In the genomic region with DNA sequence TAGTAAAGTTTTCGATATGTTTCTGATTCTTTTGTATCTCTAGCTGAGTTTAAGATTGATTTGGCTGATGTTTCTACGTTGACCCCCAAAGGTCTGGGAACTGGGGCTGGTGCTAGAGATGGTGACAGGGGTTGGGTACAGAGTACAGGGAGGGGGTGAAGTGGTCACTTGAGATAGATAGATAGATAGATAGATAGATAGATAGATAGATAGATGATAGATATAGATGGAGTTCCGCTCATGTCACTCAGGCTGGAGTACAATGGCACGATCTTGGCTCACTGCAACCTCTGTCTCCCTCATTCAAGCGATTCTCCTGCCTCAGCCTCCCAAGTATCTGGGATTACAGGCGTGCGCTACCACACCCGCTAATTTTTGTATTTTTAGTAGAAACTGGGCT, we compare ENCODE assay signal across 16 cellular contexts. TPM values are rescaled to one million over a fixed set of nuclear protein-coding genes. Genes with fewer than 3 reads are reported as not detected.
A peak's percentile ranks its signal among the peaks of the same experiment; 100 is the strongest.
DNase-seq lines count a peak whose midpoint lies in the region; ATAC-seq, FAIRE-seq and TF ChIP-seq lines count a peak whose summit lies in the region.
"Had no signal": no experiment of that assay in that cellular context is flagged by ENCODE, and none has a peak within 500 bp of the region (broad histone marks: within the 10 kb centered on the region; RNA-seq: fewer than 3 reads in every experiment).

No MANE protein-coding gene starts in this region.

- no peak for ATAC-seq in CD4-positive, alpha-beta T cell (ENCODE audit: poor library complexity)
- no peak for ATAC-seq in GM18520 (IDR thresholded peaks at IDR 0.05; ENCODE audit: unreplicated experiment)
- ATAC-seq: left ventricle myocardium superior had no signal

- no peaks in the 10 kb centered on the region for H3K27me3 Mint-ChIP-seq in CD4-positive, alpha-beta T cell
- H3K27me3 Mint-ChIP-seq in brain (peaks cover 19% of the 10 kb centered on the region), osteocyte (ENCODE audit: unreplicated experiment) (no peaks in the 10 kb centered on the region)

- no peak overlapping the region for H3K4me2 ChIP-seq in Karpas-422 (ENCODE audit: low read depth, low read length, poor library complexity, severe bottlenecking)

- H2AFZ ChIP-seq in Karpas-422 (ENCODE audit: low read length): no peak overlapping the region

- no peak for FAIRE-seq in frontal cortex (lab: Jason Lieb, UNC)

- POLR2A ChIA-PET in CD4-positive, alpha-beta T cell (lab: Charles Lee): interaction anchor here (1.2 kb wide), 1 partner anchor 38 kb away, joined by 4 read pairs; no protein-coding TSS in a partner anchor

- CTCF ChIA-PET in CD4-positive, alpha-beta T cell (lab: Charles Lee): no interaction called here

- no peaks in the 10 kb centered on the region for H3K27me3 ChIP-seq in CD4-positive, alpha-beta T cell (ENCODE audit: control insufficient read depth, insufficient read depth, low read length)
- H3K27me3 ChIP-seq in Karpas-422 (ENCODE audit: low read length): no peaks in the 10 kb centered on the region
- H3K27me3 ChIP-seq in HAP-1 (ENCODE audit: low read depth): no peaks in the 10 kb centered on the region
- H3K27me3 ChIP-seq: ascending aorta had no signal

- peak overlapping the region; percentile 99 for H3K27ac Mint-ChIP-seq in CD4-positive, alpha-beta T cell
- H3K27ac Mint-ChIP-seq in brain: peak overlapping the region; percentile 48 to 99 (median 97)
- peak overlapping the region; percentile 94 for H3K27ac Mint-ChIP-seq in osteocyte (ENCODE audit: unreplicated experiment)

- H4K20me1 ChIP-seq in Karpas-422 (ENCODE audit: insufficient read depth, low read depth, low read length): no peaks in the 10 kb centered on the region

- H3K4me3 ChIP-seq in Karpas-422 (ENCODE audit: low read length) (no peak overlapping the region), HAP-1 (no peak overlapping the region)

- H3K9me3 Mint-ChIP-seq in CD4-positive, alpha-beta T cell: no peaks in the 10 kb centered on the region
- H3K9me3 Mint-ChIP-seq in brain (peaks cover 0 to 3% (median 0%) of the 10 kb centered on the region in 5 experiments), osteocyte (ENCODE audit: unreplicated experiment) (no peaks in the 10 kb centered on the region)

- intact Hi-C loops in CD4-positive, alpha-beta T cell (cut with DNase I, micrococcal nuclease): loop anchor here in 1 of 2 experiments (5.0 kb wide), 1 partner anchor 284 kb away; a partner anchor contains a TSS

- TF ChIP-seq CTCF in CD4-positive, alpha-beta T cell (IDR thresholded peaks at IDR 0.05): no peak
- no peak for TF ChIP-seq CTCF in brain (conservative IDR thresholded peaks at IDR 0.05)
- TF ChIP-seq CTCF in osteocyte (IDR thresholded peaks at IDR 0.05): no peak

- in situ Hi-C loops in HAP-1 (cut with MboI; ENCODE audit: low sequenced_read_pairs): no loop called here

- H3K9ac ChIP-seq in Karpas-422 (ENCODE audit: low read length): 0 out of 2 replicates have a peak overlapping the region, but pooled peaks have one; percentile 84

- peak overlapping the region; percentile 62 for H3K4me3 Mint-ChIP-seq in CD4-positive, alpha-beta T cell
- H3K4me3 Mint-ChIP-seq in brain: peak overlapping the region; percentile 60 to 70 (median 64)
- peak overlapping the region; percentile 35 for H3K4me3 Mint-ChIP-seq in osteocyte (ENCODE audit: unreplicated experiment)

- H3K4me1 Mint-ChIP-seq in CD4-positive, alpha-beta T cell (ENCODE audit: low read depth): peaks cover 46% of the 10 kb centered on the region
- H3K4me1 Mint-ChIP-seq in brain (peaks cover 55% of the 10 kb centered on the region), osteocyte (ENCODE audit: unreplicated experiment) (peaks cover 42% of the 10 kb centered on the region)

- no peaks in the 10 kb centered on the region for H3K9me3 ChIP-seq in CD4-positive, alpha-beta T cell (ENCODE audit: control insufficient read depth, low read length)
- no peaks in the 10 kb centered on the region for H3K9me3 ChIP-seq in Karpas-422 (ENCODE audit: low read length)
- no peaks in the 10 kb centered on the region for H3K9me3 ChIP-seq in HAP-1
- H3K9me3 ChIP-seq: ascending aorta had no signal

- H3K27ac ChIP-seq in CD4-positive, alpha-beta T cell (ENCODE audit: low read depth, low read length): no peak overlapping the region
- H3K27ac ChIP-seq in Karpas-422 (ENCODE audit: low read length): no peak overlapping the region

- H3K36me3 ChIP-seq in Karpas-422 (ENCODE audit: insufficient read depth, low read length) (peaks cover 13% of the 10 kb centered on the region; the same call in 1 of the 2 replicates), HAP-1 (replicated peaks) (peaks cover 47% of the 10 kb centered on the region)

- H3K79me2 ChIP-seq in Karpas-422 (ENCODE audit: low read length): peaks cover 29% of the 10 kb centered on the region

- DNase-seq in CD4-positive, alpha-beta T cell: no peak
- DNase-seq in Karpas-422: no peak
- no peak for DNase-seq in osteocyte (ENCODE audit: extremely low spot score, unreplicated experiment)
- no peak for DNase-seq in frontal cortex (ENCODE audit: low spot score in 2 of 2)
- DNase-seq in HAP-1 (ENCODE audit: low spot score in 2 of 2): no peak
- DNase-seq in cerebellar nuclear complex (lab: John Stamatoyannopoulos, UW): no peak
- DNase-seq: activated CD4-positive, alpha-beta T cell treated with anti-CD3 and anti-CD28 coated beads, Interleukin-2, amount 50 U/mL, for 4 hours; KG1; left ventricle myocardium superior; NCI-H2171 treated with DMSO at 0.1 percent for 48 hours; OCI-M1; stimulated activated CD4-positive, alpha-beta T cell treated with anti-CD3 and anti-CD28 coated beads, Interleukin-1b, Interleukin-23, amount 100 ng/mL, for 48 hours; SW 1271 had no signal

- H3K4me1 ChIP-seq in Karpas-422 (ENCODE audit: low read length) (peaks cover 38% of the 10 kb centered on the region), HAP-1 (peaks cover 13% of the 10 kb centered on the region)

- H3K9me2 ChIP-seq in Karpas-422 (replicated peaks; ENCODE audit: insufficient read depth, low read length): no peaks in the 10 kb centered on the region

- H3K36me3 Mint-ChIP-seq in CD4-positive, alpha-beta T cell (ENCODE audit: low read depth): peaks cover 76% of the 10 kb centered on the region
- H3K36me3 Mint-ChIP-seq in brain (peaks cover 46% of the 10 kb centered on the region), osteocyte (ENCODE audit: unreplicated experiment) (peaks cover 13% of the 10 kb centered on the region)

RNA-seq across cellular contexts. Expression of a gene that starts 1.8 kb away (rescaled TPM):
- total RNA-seq in CD4-positive, alpha-beta T cell: 100 to 1,000 TPM; 162 to 163 TPM
- 32.9 and 36.1 TPM in 2 replicates for total RNA-seq in Karpas-422 (2014; rRNA removed; shearing (Covaris generic); ENCODE audit: low replicate concordance)
- polyA plus RNA-seq in brain (ENCODE audit: insufficient read depth, low read depth, low replicate concordance): 72.1 TPM
- total RNA-seq in osteocyte (66.5 and 67.4 TPM in 2 replicates), frontal cortex (8.2 TPM)

RNA-seq across cellular contexts. Expression of a gene that starts 5.6 kb away (rescaled TPM):
- total RNA-seq in CD4-positive, alpha-beta T cell: 10 to 100 TPM; 50.2 to 51.7 TPM
- 17.4 and 42.0 TPM in 2 replicates for total RNA-seq in Karpas-422 (2014; rRNA removed; shearing (Covaris generic); ENCODE audit: low replicate concordance)
- 69.8 TPM for polyA plus RNA-seq in brain (ENCODE audit: insufficient read depth, low read depth, low replicate concordance)
- total RNA-seq in osteocyte (44.7 and 52.0 TPM in 2 replicates), frontal cortex (7.3 TPM)

RNA-seq across cellular contexts. Expression of a gene that starts 42.6 kb away (rescaled TPM):
- 10 to 100 TPM; 59.5 to 60.1 TPM for total RNA-seq in CD4-positive, alpha-beta T cell
- 13.2 and 21.2 TPM in 2 replicates for total RNA-seq in Karpas-422 (2014; rRNA removed; shearing (Covaris generic); ENCODE audit: low replicate concordance)
- 40.4 TPM for polyA plus RNA-seq in brain (ENCODE audit: insufficient read depth, low read depth, low replicate concordance)
- total RNA-seq in osteocyte: 69.2 and 73.5 TPM in 2 replicates
- total RNA-seq in frontal cortex: 14.3 TPM

RNA-seq across cellular contexts. Expression of a gene that starts 46.2 kb away (rescaled TPM):
- total RNA-seq in CD4-positive, alpha-beta T cell: 10 to 100 TPM; 15.3 to 15.7 TPM
- 6.9 and 7.5 TPM in 2 replicates for total RNA-seq in Karpas-422 (2014; rRNA removed; shearing (Covaris generic); ENCODE audit: low replicate concordance)
- polyA plus RNA-seq in brain (ENCODE audit: insufficient read depth, low read depth, low replicate concordance): 10.9 TPM
- total RNA-seq in osteocyte (8.8 and 9.1 TPM in 2 replicates), frontal cortex (9.0 TPM)
